Comparison of ENCODE assay signal across 1 cellular context in the genomic region with DNA sequence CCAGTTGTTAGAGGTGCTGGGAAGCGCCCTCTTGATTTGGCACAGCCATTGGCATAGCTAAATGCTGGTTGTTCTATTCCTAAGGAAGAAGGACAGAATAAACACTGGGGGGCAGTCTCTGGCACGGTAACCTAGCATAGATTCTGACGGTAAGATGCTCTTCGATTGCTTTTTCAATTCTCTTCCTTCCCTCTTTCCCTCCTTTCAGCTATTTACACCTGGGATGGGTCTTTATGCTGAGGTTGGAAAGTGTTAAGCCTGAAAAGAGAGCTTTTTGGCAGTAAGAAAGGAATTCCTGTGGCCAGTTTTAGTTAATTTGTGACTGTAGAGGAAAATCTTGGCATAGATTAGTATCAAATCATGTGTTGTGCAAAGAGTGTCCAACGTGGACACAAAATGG.
TF ChIP-seq lines count a peak whose summit lies in the region.

No MANE protein-coding gene starts in this region.

TF ChIP-seq in endothelial cell of umbilical vein, 7 proteins besides CTCF, POLR2A, EP300 and RAD21 (continued from another document):
- TF ChIP-seq EZH2 (IDR thresholded peaks at IDR 0.05; ENCODE audit: borderline replicate concordance, low read depth, low read length, severe bottlenecking) (no peak), FOS (IDR thresholded peaks at IDR 0.05; ENCODE audit: borderline replicate concordance, insufficient read depth, low read length) (no peak), MYC (IDR thresholded peaks at IDR 0.05; ENCODE audit: low read depth, low read length) (no peak)
TF ChIP-seq in endothelial cell of umbilical vein: peak in this region for 0.
